In genomic region chr16:4988647-4989046, GRCh38 we compare ENCODE assay signal across 29 cellular contexts. TPM values are rescaled to one million over a fixed set of nuclear protein-coding genes. Genes with fewer than 3 reads are reported as not detected.
"Had no signal": no experiment of that assay in that cellular context is flagged by ENCODE, and none has a peak within 500 bp of the region (broad histone marks: within the 10 kb centered on the region; RNA-seq: fewer than 3 reads in every experiment).

No MANE protein-coding gene starts in this region.

- H3K36me3 Mint-ChIP-seq: T-cell had no signal

- H3K4me3 Mint-ChIP-seq: activated B cell treated with CpG ODN at 0.5 μM for 24 hours; activated CD4-positive, alpha-beta T cell treated with anti-CD3 and anti-CD28 coated beads, Interleukin-2, amount 10 ng/mL, durations not matched to agents 24 days and 14 days; activated naive CD8-positive, alpha-beta T cell treated with anti-CD3 and anti-CD28 coated beads, Interleukin-2, amount 50 U/mL, for 24 hours; activated T-cell treated with anti-CD3 and anti-CD28 coated beads, Interleukin-2, amount 50 U/mL, for 4 hours; T-cell had no signal

- H3K27ac Mint-ChIP-seq: activated B cell treated with CpG ODN at 0.5 μM for 24 hours; activated CD4-positive, alpha-beta T cell treated with anti-CD3 and anti-CD28 coated beads, Interleukin-2, amount 10 ng/mL, durations not matched to agents 24 days and 14 days; activated naive CD4-positive, alpha-beta T cell treated with anti-CD3 and anti-CD28 coated beads, Interleukin-2, amount 50 U/mL, for 72 hours; activated naive CD8-positive, alpha-beta T cell treated with anti-CD3 and anti-CD28 coated beads, Interleukin-2, amount 50 U/mL, for 24 hours had no signal

- H3K4me3 ChIP-seq: cardiac muscle cell, SK-N-MC had no signal

- H3K27ac ChIP-seq: brain microvascular endothelial cell, cardiac muscle cell, SK-N-MC had no signal

- DNase-seq: activated B cell treated with CpG ODN at 0.5 μM for 24 hours; activated CD4-positive, alpha-beta T cell treated with anti-CD3 and anti-CD28 coated beads for 1 hour; activated CD4-positive, alpha-beta T cell treated with anti-CD3 and anti-CD28 coated beads, Interleukin-2, amount 10 ng/mL, durations not matched to agents 24 days and 14 days; activated CD4-positive, alpha-beta T cell treated with anti-CD3 and anti-CD28 coated beads, Interleukin-2, amount 50 U/mL, for 48 hours; activated CD8-positive, alpha-beta memory T cell treated with anti-CD3 and anti-CD28 coated beads for 24 hours; activated effector memory CD4-positive, alpha-beta T cell treated with anti-CD3 and anti-CD28 coated beads, Interleukin-2, amount 50 U/mL, for 16 hours; activated naive CD4-positive, alpha-beta T cell treated with Interleukin-2 at 50 U/mL for 16 hours; activated naive CD8-positive, alpha-beta T cell treated with anti-CD3 and anti-CD28 coated beads, Interleukin-2, amount 50 U/mL, for 24 hours; activated T-cell treated with anti-CD3 and anti-CD28 coated beads, Interleukin-2, amount 50 U/mL, for 4 hours; amniotic stem cell; brain microvascular endothelial cell; NCI-H1048; NCI-H2029; NCI-H2107; NCI-H2171 treated with DMSO at 0.1 percent for 48 hours; NCI-H226; NCI-H510A; NCI-H526 treated with DMSO at 0.1 percent for 48 hours; NK-92 treated with Interleukin-12 subunit alpha and Interleukin-12 subunit beta, amount 100 ng/mL, for 24 hours; OCI-M1; RPMI8226; T-cell; T-helper 2 cell; T1000 had no signal

- H3K9me3 Mint-ChIP-seq: activated CD4-positive, alpha-beta T cell treated with anti-CD3 and anti-CD28 coated beads, Interleukin-2, amount 10 ng/mL, durations not matched to agents 24 days and 14 days; activated naive CD8-positive, alpha-beta T cell treated with anti-CD3 and anti-CD28 coated beads, Interleukin-2, amount 50 U/mL, for 24 hours; T-cell had no signal

- ATAC-seq: activated naive CD4-positive, alpha-beta T cell treated with anti-CD3 and anti-CD28 coated beads, Interleukin-2, amount 50 U/mL, for 72 hours; activated naive CD8-positive, alpha-beta T cell treated with anti-CD3 and anti-CD28 coated beads, Interleukin-2, amount 50 U/mL, for 24 hours; activated T-cell treated with anti-CD3 and anti-CD28 coated beads, Interleukin-2, amount 50 U/mL, for 4 hours; Right ventricle myocardium inferior had no signal

- H3K36me3 ChIP-seq: brain microvascular endothelial cell, cardiac muscle cell had no signal

- H3K4me1 Mint-ChIP-seq: activated CD4-positive, alpha-beta T cell treated with anti-CD3 and anti-CD28 coated beads, Interleukin-2, amount 10 ng/mL, durations not matched to agents 24 days and 14 days had no signal

RNA-seq across cellular contexts. Expression of gene SEC14L5, which starts 30.5 kb away (rescaled TPM):
- total RNA-seq: activated B cell treated with CpG ODN at 0.5 μM for 24 hours; activated CD4-positive, alpha-beta T cell treated with anti-CD3 and anti-CD28 coated beads, Interleukin-2, amount 10 ng/mL, durations not matched to agents 24 days and 14 days; activated T-cell treated with anti-CD3 and anti-CD28 coated beads, Interleukin-2, amount 50 U/mL, for 4 hours; LHCN-M2 had no signal
- polyA plus RNA-seq: cardiac muscle cell had no signal

RNA-seq across cellular contexts. Expression of gene PPL, which starts 51.7 kb away (rescaled TPM):
- total RNA-seq: activated CD4-positive, alpha-beta T cell treated with anti-CD3 and anti-CD28 coated beads, Interleukin-2, amount 10 ng/mL, durations not matched to agents 24 days and 14 days; activated naive CD4-positive, alpha-beta T cell treated with anti-CD3 and anti-CD28 coated beads, Interleukin-2, amount 50 U/mL, for 72 hours had no signal
